8 cellular contexts compared by ENCODE assay signal in the genomic region with DNA sequence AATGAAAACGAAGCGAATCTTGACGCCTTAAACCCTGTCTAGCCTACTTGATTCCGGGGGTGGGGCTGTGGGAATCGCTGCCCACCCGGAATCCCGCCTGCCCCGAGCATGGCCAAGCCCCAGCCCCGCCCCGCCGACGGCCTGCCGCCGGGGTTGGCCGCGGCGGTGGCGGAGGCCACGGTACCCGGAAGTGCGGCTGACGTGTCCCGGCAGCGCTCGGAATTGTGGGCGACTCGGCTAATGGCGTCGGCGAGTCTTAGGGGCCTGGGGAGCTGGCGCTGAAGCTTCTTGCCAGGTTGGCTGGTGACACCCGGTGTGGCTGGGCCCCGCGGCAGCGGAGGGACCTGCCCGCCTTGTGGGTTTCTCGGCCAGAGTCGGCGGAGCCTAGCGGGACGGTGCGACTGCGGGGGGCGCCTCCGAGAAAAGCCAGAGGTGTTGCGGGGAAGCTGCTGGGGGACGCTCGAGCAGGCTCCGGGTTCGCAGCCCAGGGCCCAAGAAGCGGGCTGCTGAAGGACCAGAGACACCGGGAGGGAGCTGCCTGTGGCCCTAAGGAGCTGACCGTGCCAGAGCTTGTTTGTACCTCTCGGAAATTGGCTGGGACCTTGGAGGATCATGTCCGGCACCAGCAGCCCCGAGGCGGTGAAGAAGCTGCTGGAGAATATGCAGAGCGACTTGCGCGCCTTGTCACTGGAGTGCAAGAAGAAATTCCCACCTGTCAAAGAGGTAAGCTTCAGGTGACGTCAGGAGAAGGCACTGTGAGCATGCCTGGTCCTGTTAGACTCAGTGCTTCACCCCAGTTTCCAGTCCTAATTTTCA. TPM values are rescaled to one million over a fixed set of nuclear protein-coding genes. Genes with fewer than 3 reads are reported as not detected.
DNase-seq lines count a peak whose midpoint lies in the region; ATAC-seq lines count a peak whose summit lies in the region.

A gene with protein sequence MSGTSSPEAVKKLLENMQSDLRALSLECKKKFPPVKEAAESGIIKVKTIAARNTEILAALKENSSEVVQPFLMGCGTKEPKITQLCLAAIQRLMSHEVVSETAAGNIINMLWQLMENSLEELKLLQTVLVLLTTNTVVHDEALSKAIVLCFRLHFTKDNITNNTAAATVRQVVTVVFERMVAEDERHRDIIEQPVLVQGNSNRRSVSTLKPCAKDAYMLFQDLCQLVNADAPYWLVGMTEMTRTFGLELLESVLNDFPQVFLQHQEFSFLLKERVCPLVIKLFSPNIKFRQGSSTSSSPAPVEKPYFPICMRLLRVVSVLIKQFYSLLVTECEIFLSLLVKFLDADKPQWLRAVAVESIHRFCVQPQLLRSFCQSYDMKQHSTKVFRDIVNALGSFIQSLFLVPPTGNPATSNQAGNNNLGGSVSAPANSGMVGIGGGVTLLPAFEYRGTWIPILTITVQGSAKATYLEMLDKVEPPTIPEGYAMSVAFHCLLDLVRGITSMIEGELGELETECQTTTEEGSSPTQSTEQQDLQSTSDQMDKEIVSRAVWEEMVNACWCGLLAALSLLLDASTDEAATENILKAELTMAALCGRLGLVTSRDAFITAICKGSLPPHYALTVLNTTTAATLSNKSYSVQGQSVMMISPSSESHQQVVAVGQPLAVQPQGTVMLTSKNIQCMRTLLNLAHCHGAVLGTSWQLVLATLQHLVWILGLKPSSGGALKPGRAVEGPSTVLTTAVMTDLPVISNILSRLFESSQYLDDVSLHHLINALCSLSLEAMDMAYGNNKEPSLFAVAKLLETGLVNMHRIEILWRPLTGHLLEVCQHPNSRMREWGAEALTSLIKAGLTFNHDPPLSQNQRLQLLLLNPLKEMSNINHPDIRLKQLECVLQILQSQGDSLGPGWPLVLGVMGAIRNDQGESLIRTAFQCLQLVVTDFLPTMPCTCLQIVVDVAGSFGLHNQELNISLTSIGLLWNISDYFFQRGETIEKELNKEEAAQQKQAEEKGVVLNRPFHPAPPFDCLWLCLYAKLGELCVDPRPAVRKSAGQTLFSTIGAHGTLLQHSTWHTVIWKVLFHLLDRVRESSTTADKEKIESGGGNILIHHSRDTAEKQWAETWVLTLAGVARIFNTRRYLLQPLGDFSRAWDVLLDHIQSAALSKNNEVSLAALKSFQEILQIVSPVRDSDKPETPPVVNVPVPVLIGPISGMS (N-terminal part only) (plus strand): TSS at position 231 of the 816 bp plus-strand sequence. CDS start 382 bp downstream, at position 613.

- H3K9ac ChIP-seq in NT2/D1 (ENCODE audit: insufficient read length, low read depth), result peak within 1 kb of the TSS; percentile 95
- peak within 1 kb of the TSS; percentile 92 for H3K9ac ChIP-seq in endocrine pancreas (ENCODE audit: control insufficient read depth, insufficient read depth, low read length)

- no peaks in the 10 kb centered on the region for H3K4me1 ChIP-seq in NT2/D1 (ENCODE audit: insufficient read depth, insufficient read length)
- H3K4me1 ChIP-seq in endocrine pancreas (ENCODE audit: control insufficient read depth, insufficient read depth, low read length), result peaks cover 9% of the 10 kb centered on the region
- H3K4me1 ChIP-seq in mesodermal cell (ENCODE audit: control insufficient read depth, insufficient read depth, low read length, poor library complexity, severe bottlenecking), result no peaks in the 10 kb centered on the region

- ATAC-seq in GM21367 (IDR thresholded peaks at IDR 0.05; ENCODE audit: unreplicated experiment), result peak; percentile 99

- H3K27me3 ChIP-seq in NT2/D1 (ENCODE audit: insufficient read depth, insufficient read length) (no peaks in the 10 kb centered on the region), endocrine pancreas (ENCODE audit: control insufficient read depth, insufficient read depth, low read length) (no peaks in the 10 kb centered on the region)

- 0 to 1% methylated on average over 53 to 61 of the region's 61 CpGs for WGBS in mesodermal cell (ENCODE audit: insufficient coverage in 2 of 2), 2 experiments

- H3K9me3 ChIP-seq in NT2/D1 (ENCODE audit: insufficient read depth, low read length) (peaks cover 21% of the 10 kb centered on the region), endocrine pancreas (ENCODE audit: control insufficient read depth, low read length) (no peaks in the 10 kb centered on the region), mesodermal cell (ENCODE audit: control insufficient read depth, low read length) (peaks cover 8% of the 10 kb centered on the region)

- H3K36me3 ChIP-seq in NT2/D1 (ENCODE audit: insufficient read depth, insufficient read length, low read length) (peaks cover 16% of the 10 kb centered on the region), endocrine pancreas (ENCODE audit: control insufficient read depth, insufficient read depth, low read length) (no peaks in the 10 kb centered on the region), mesodermal cell (ENCODE audit: control insufficient read depth, insufficient read depth, low read length) (peaks cover 10% of the 10 kb centered on the region)

- peak within 1 kb of the TSS; percentile 84 for H3K27ac ChIP-seq in mesodermal cell (ENCODE audit: low read depth, low read length, severe bottlenecking)

- H3K4me3 ChIP-seq in NT2/D1 (ENCODE audit: insufficient read length, low read depth), result peak within 1 kb of the TSS; percentile 93
- peak within 1 kb of the TSS; percentile 95 for H3K4me3 ChIP-seq in endocrine pancreas (ENCODE audit: control insufficient read depth, insufficient read depth, low read length)
- H3K4me3 ChIP-seq in mesodermal cell (ENCODE audit: extremely low read depth, insufficient read depth, low read length, poor library complexity, severe bottlenecking), result peak within 1 kb of the TSS; percentile 93

- DNase-seq in COR-L47 (lab: John Stamatoyannopoulos, UW) (peak; percentile 73), HT1080 (ENCODE audit: low read depth) (peak; percentile 85), NT2/D1 (ENCODE audit: low read depth, low spot score) (peak; percentile 63)
- DNase-seq in activated CD8-positive, alpha-beta memory T cell treated with anti-CD3 and anti-CD28 coated beads, Interleukin-2, amount 50 U/mL, for 1 hour (ENCODE audit: extremely low read depth), result peak; percentile 62
- peak; percentile 65 for DNase-seq in stimulated activated CD8-positive, alpha-beta memory T cell treated with anti-CD3 and anti-CD28 coated beads, Interleukin-15, amount 100 ng/mL, for 24 hours (ENCODE audit: low read depth)

RNA-seq across cellular contexts. Expression of the gene that starts here (rescaled TPM):
- total RNA-seq in HT1080 (2014; rRNA removed; shearing (Covaris generic)), result 9.5 and 10.5 TPM in 2 replicates
- polyA plus RNA-seq in HT1080 (2015; cell fraction: cytosol; rRNA removed), result 7.3 and 11.5 TPM in 2 replicates
- 74.5 and 80.8 TPM in 2 replicates for polyA plus RNA-seq in HT1080 (2015; cell fraction: nucleus; rRNA removed)
- polyA plus RNA-seq in mesodermal cell (2013, experiment 1 of 2), result 28.0 TPM
- polyA plus RNA-seq in mesodermal cell (2013, experiment 2 of 2), result 29.4 TPM

Comparison
In these comparisons a context has a peak if more than half of its experiments do, and no peak if none do; other contexts are left out.
1. Peak in every context shown above with its lines: DNase-seq, ATAC-seq, H3K4me3 ChIP-seq and H3K27ac ChIP-seq.